Comparison of ENCODE assay signal across 8 cellular contexts in the genomic region with DNA sequence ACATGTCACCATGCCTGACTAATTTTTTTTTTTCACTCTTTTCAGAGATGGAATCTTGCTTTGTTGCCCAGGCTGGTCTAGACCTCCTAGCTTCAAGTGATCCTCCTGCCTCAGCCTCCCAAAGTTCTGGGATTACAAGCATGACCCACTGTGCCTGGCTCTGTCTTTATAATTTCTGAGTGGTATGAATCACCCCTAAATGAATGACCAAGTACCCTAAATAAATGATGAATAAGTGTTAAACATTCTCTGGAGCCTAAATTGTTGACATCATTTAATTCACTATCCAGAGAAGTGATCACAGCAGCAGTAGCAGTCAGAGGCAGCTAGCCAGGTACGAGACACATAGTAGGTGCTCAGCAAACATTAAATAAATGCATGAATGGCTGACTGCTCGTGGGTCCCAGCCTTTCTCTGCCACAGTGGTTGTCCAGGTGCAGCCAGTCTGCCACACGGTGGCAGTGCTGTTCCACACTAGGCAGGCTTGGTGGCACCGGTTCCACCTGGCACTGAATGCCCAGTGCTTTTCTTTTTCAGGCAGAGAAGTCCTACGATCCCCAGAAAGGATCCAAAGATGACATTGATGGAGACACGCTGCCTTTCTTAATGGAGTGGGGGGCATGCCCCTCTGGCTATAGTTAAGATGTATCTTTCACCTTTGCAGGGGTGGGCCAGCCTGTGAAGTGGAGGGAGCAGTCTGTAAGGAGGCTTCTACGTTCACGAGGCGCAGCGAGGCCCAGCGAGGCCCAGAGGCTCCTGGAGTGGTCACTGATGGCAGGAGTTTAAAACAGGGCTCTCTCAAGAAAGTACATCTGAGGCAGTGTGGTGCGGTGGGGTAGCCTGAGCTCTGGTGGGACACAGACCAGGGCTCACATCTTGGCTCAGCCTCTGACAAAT. TPM values are rescaled to one million over a fixed set of nuclear protein-coding genes. Genes with fewer than 3 reads are reported as not detected.
A peak's percentile ranks its signal among the peaks of the same experiment; 100 is the strongest.
DNase-seq lines count a peak whose midpoint lies in the region; ATAC-seq and TF ChIP-seq lines count a peak whose summit lies in the region.

No MANE protein-coding gene starts in this region.

- DNase-seq in COLO829 (ENCODE audit: low spot score), result peak; percentile 55
- DNase-seq in activated naive CD8-positive, alpha-beta T cell treated with anti-CD3 and anti-CD28 coated beads, Interleukin-2, amount 10 ng/mL, durations not matched to agents 7 days and 5 days, result peak; percentile 77
- DNase-seq in left ventricle myocardium inferior, result peak; percentile 69
- DNase-seq in renal cortical epithelial cell (ENCODE audit: low read depth), result peak; percentile 49

- no peaks in the 10 kb centered on the region for H3K9me3 Mint-ChIP-seq in activated naive CD8-positive, alpha-beta T cell treated with anti-CD3 and anti-CD28 coated beads, Interleukin-2, amount 10 ng/mL, durations not matched to agents 7 days and 5 days

- no peak overlapping the region for H3K4me3 ChIP-seq in left ventricle myocardium inferior

- no peak overlapping the region for H3K27ac Mint-ChIP-seq in activated naive CD8-positive, alpha-beta T cell treated with anti-CD3 and anti-CD28 coated beads, Interleukin-2, amount 10 ng/mL, durations not matched to agents 7 days and 5 days

- no peaks in the 10 kb centered on the region for H3K27me3 ChIP-seq in left ventricle myocardium inferior (ENCODE audit: low read depth)

- TF ChIP-seq CTCF in LNCAP (IDR thresholded peaks at IDR 0.05) (peak; percentile 95), left ventricle myocardium inferior (IDR thresholded peaks at IDR 0.05; ENCODE audit: borderline replicate concordance) (peak; percentile 94)

- H3K9me3 ChIP-seq in left ventricle myocardium inferior (replicated peaks), result no peaks in the 10 kb centered on the region

- H3K4me3 Mint-ChIP-seq in activated naive CD8-positive, alpha-beta T cell treated with anti-CD3 and anti-CD28 coated beads, Interleukin-2, amount 10 ng/mL, durations not matched to agents 7 days and 5 days, result no peak overlapping the region

- POLR2A ChIA-PET in activated naive CD8-positive, alpha-beta T cell treated with anti-CD3 and anti-CD28 coated beads, Interleukin-2, amount 10 ng/mL, durations not matched to agents 7 days and 5 days (lab: Charles Lee), result no interaction called here

- no peak overlapping the region for H3K27ac ChIP-seq in left ventricle myocardium inferior (replicated peaks)

- no peaks in the 10 kb centered on the region for H3K4me1 Mint-ChIP-seq in activated naive CD8-positive, alpha-beta T cell treated with anti-CD3 and anti-CD28 coated beads, Interleukin-2, amount 10 ng/mL, durations not matched to agents 7 days and 5 days

- peak; percentile 69 for ATAC-seq in GM19468 (IDR thresholded peaks at IDR 0.05; ENCODE audit: extremely low read depth, unreplicated experiment)
- peak; percentile 100 for ATAC-seq in SK-N-SH treated with all-trans-retinoic acid at 6 μM for 48 hours
- peak; percentile 90 for ATAC-seq in activated naive CD8-positive, alpha-beta T cell treated with anti-CD3 and anti-CD28 coated beads, Interleukin-2, amount 10 ng/mL, durations not matched to agents 7 days and 5 days (ENCODE audit: low read depth)
- no peak for ATAC-seq in HG03378 (IDR thresholded peaks at IDR 0.05; ENCODE audit: unreplicated experiment)

- intact Hi-C loops in left ventricle myocardium inferior (cut with micrococcal nuclease), result loop anchor here (5.0 kb wide), 2 partner anchors 227 to 427 kb away; no protein-coding TSS in a partner anchor

- no peaks in the 10 kb centered on the region for H3K36me3 ChIP-seq in left ventricle myocardium inferior

- no peaks in the 10 kb centered on the region for H3K36me3 Mint-ChIP-seq in activated naive CD8-positive, alpha-beta T cell treated with anti-CD3 and anti-CD28 coated beads, Interleukin-2, amount 10 ng/mL, durations not matched to agents 7 days and 5 days

- peaks cover 5% of the 10 kb centered on the region for H3K27me3 Mint-ChIP-seq in activated naive CD8-positive, alpha-beta T cell treated with anti-CD3 and anti-CD28 coated beads, Interleukin-2, amount 10 ng/mL, durations not matched to agents 7 days and 5 days

- H3K4me1 ChIP-seq in left ventricle myocardium inferior, result no peaks in the 10 kb centered on the region

TF ChIP-seq in SK-N-SH treated with all-trans-retinoic acid at 6 μM for 48 hours, 23 proteins besides CTCF, POLR2A, EP300 and RAD21:
- no peak for TF ChIP-seq ZFP30 (CRISPR knock-in tag; IDR thresholded peaks at IDR 0.05)
- TF ChIP-seq RARB (CRISPR knock-in tag; IDR thresholded peaks at IDR 0.05), result no peak
- TF ChIP-seq SNAI2 (CRISPR knock-in tag; IDR thresholded peaks at IDR 0.05), result no peak
- TF ChIP-seq TCF4 (CRISPR knock-in tag; IDR thresholded peaks at IDR 0.05; ENCODE audit: borderline replicate concordance), result no peak
- no peak for TF ChIP-seq OSR1 (CRISPR knock-in tag; IDR thresholded peaks at IDR 0.05)
- TF ChIP-seq CSRNP3 (CRISPR knock-in tag; IDR thresholded peaks at IDR 0.05), result no peak
- TF ChIP-seq, protein P1, sequence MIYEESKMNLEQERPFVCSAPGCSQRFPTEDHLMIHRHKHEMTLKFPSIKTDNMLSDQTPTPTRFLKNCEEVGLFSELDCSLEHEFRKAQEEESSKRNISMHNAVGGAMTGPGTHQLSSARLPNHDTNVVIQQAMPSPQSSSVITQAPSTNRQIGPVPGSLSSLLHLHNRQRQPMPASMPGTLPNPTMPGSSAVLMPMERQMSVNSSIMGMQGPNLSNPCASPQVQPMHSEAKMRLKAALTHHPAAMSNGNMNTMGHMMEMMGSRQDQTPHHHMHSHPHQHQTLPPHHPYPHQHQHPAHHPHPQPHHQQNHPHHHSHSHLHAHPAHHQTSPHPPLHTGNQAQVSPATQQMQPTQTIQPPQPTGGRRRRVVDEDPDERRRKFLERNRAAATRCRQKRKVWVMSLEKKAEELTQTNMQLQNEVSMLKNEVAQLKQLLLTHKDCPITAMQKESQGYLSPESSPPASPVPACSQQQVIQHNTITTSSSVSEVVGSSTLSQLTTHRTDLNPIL (CRISPR knock-in tag; IDR thresholded peaks at IDR 0.05; ENCODE audit: low read depth), result no peak
- no peak for TF ChIP-seq ZC3H10 (CRISPR knock-in tag; IDR thresholded peaks at IDR 0.05)
- no peak for TF ChIP-seq GLIS3 (CRISPR knock-in tag; IDR thresholded peaks at IDR 0.05)
- TF ChIP-seq ISL1 (CRISPR knock-in tag; IDR thresholded peaks at IDR 0.05), result no peak
- no peak for TF ChIP-seq BACH2 (CRISPR knock-in tag; IDR thresholded peaks at IDR 0.05; ENCODE audit: borderline replicate concordance)
- TF ChIP-seq ARNTL (CRISPR knock-in tag; IDR thresholded peaks at IDR 0.05; ENCODE audit: borderline replicate concordance, low read depth), result no peak
- TF ChIP-seq ZFP3 (CRISPR knock-in tag; IDR thresholded peaks at IDR 0.05), result no peak
- TF ChIP-seq ZNF565 (CRISPR knock-in tag; conservative IDR thresholded peaks at IDR 0.05; ENCODE audit: low read depth), result no peak
- TF ChIP-seq TOX (CRISPR knock-in tag; IDR thresholded peaks at IDR 0.05; ENCODE audit: borderline replicate concordance), result no peak
- TF ChIP-seq PPARA (CRISPR knock-in tag; IDR thresholded peaks at IDR 0.05; ENCODE audit: borderline replicate concordance), result no peak
- TF ChIP-seq ZNF8 (CRISPR knock-in tag; IDR thresholded peaks at IDR 0.05), result no peak

RNA-seq across cellular contexts. Expression of gene TTC12, which starts 8.7 kb away (rescaled TPM):
- 10 to 100 TPM; 37.4 to 45.6 TPM for total RNA-seq in activated naive CD8-positive, alpha-beta T cell treated with anti-CD3 and anti-CD28 coated beads, Interleukin-2, amount 10 ng/mL, durations not matched to agents 7 days and 5 days
- total RNA-seq in left ventricle myocardium inferior (5.5 TPM), renal cortical epithelial cell (12.2 and 28.2 TPM in 2 replicates)
